In the genomic region with DNA sequence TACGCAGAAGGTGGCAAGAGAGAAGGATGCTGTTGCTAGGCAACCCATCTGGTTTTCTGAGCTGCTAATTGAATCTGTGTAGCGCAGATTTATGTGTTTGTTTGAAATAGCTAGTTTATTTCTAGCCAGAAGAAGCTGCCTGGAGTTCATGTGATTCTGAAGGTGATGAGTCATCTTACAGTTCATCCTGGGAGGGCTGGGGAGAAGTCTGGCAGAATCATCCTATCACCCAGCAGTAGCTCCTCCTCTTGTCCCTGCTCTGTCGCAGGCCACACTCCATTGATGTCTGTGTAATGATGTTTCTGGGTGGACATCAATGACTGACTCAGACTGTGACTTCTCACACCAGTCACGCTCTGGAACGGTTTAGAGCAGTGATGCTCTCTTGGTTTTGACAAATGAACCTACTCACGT, we compare ENCODE assay signal across 9 cellular contexts. TPM values are rescaled to one million over a fixed set of nuclear protein-coding genes. Genes with fewer than 3 reads are reported as not detected.
DNase-seq lines count a peak whose midpoint lies in the region; ATAC-seq, FAIRE-seq and TF ChIP-seq lines count a peak whose summit lies in the region.
"Had no signal": no experiment of that assay in that cellular context is flagged by ENCODE, and none has a peak within 500 bp of the region (broad histone marks: within the 10 kb centered on the region; RNA-seq: fewer than 3 reads in every experiment).

No MANE protein-coding gene starts in this region.

- no peak overlapping the region for H3K4me3 Mint-ChIP-seq in activated T-cell treated with anti-CD3 and anti-CD28 coated beads, Interleukin-2, amount 50 U/mL, for 72 hours

- no peaks in the 10 kb centered on the region for H3K36me3 Mint-ChIP-seq in activated T-cell treated with anti-CD3 and anti-CD28 coated beads, Interleukin-2, amount 50 U/mL, for 72 hours (ENCODE audit: insufficient read depth in 2 of 2)

- peak; percentile 60 for FAIRE-seq in bronchial epithelial cell (lab: Jason Lieb, UNC)
- FAIRE-seq: pancreas had no signal

- peaks cover 11% of the 10 kb centered on the region for H3K4me1 Mint-ChIP-seq in activated T-cell treated with anti-CD3 and anti-CD28 coated beads, Interleukin-2, amount 50 U/mL, for 72 hours (ENCODE audit: low read depth)

- no peak overlapping the region for H3K4me3 ChIP-seq in bronchial epithelial cell (ENCODE audit: low read depth, low read length)
- H3K4me3 ChIP-seq: pancreas had no signal

- TF ChIP-seq CTCF in bronchial epithelial cell (IDR thresholded peaks at IDR 0.05; ENCODE audit: insufficient read depth, low read length, severe bottlenecking), result no peak

- in situ Hi-C loops in Caki2 (cut with HindIII; ENCODE audit: low pct_unique_long_range_greater_than_20kb, low sequenced_read_pairs), result loop anchor here (10.0 kb wide), 1 partner anchor 65 kb away; no protein-coding TSS in a partner anchor

- H3K27me3 ChIP-seq in bronchial epithelial cell (ENCODE audit: control insufficient read depth, insufficient read depth, low read length), result no peaks in the 10 kb centered on the region

- H3K27ac Mint-ChIP-seq in activated T-cell treated with anti-CD3 and anti-CD28 coated beads, Interleukin-2, amount 50 U/mL, for 72 hours, result no peak overlapping the region

- H3K9me3 Mint-ChIP-seq in activated T-cell treated with anti-CD3 and anti-CD28 coated beads, Interleukin-2, amount 50 U/mL, for 72 hours, result no peaks in the 10 kb centered on the region

- H3K36me3 ChIP-seq in bronchial epithelial cell (ENCODE audit: control insufficient read depth, insufficient read depth, low read length), result no peaks in the 10 kb centered on the region
- H3K36me3 ChIP-seq: pancreas had no signal

- ATAC-seq in GM21423 (IDR thresholded peaks at IDR 0.05; ENCODE audit: unreplicated experiment), result no peak
- no peak for ATAC-seq in activated T-cell treated with anti-CD3 and anti-CD28 coated beads, Interleukin-2, amount 50 U/mL, for 72 hours (replicated peaks in 1 of 2)

- peaks cover 14% of the 10 kb centered on the region for H3K27me3 Mint-ChIP-seq in activated T-cell treated with anti-CD3 and anti-CD28 coated beads, Interleukin-2, amount 50 U/mL, for 72 hours (ENCODE audit: low read depth)

- peak; percentile 98 for DNase-seq in Caki2 (ENCODE audit: low read depth)
- peak in 2 of 3 experiments; percentile 77 to 89 for DNase-seq in NCI-H1417 (lab: John Stamatoyannopoulos, UW)
- peak; percentile 47 for DNase-seq in bronchial epithelial cell (ENCODE audit: low read depth)
- DNase-seq in myocyte (ENCODE audit: low read depth), result peak; percentile 54
- no peak for DNase-seq in GDM1 (lab: John Stamatoyannopoulos, UW)
- no peak for DNase-seq in central memory CD4-positive, alpha-beta T cell
- no peak for DNase-seq in activated T-cell treated with anti-CD3 and anti-CD28 coated beads, Interleukin-2, amount 50 U/mL, for 72 hours

RNA-seq across cellular contexts. Expression of a gene that starts 4.8 kb away (rescaled TPM):
- total RNA-seq in Caki2 (2014; rRNA removed; shearing (Covaris generic); ENCODE audit: low replicate concordance), result 136 and 145 TPM in 2 replicates
- 47.4 and 49.5 TPM in 2 replicates for total RNA-seq in bronchial epithelial cell
- total RNA-seq in myocyte, result 58.1 and 62.0 TPM in 2 replicates
- 73.3 TPM for polyA plus RNA-seq in myocyte (2012)
- 100 to 1,000 TPM in 1 of 2 donors, 10 to 100 TPM in 1; 96.1 to 103 TPM for total RNA-seq in activated T-cell treated with anti-CD3 and anti-CD28 coated beads, Interleukin-2, amount 50 U/mL, for 72 hours

RNA-seq across cellular contexts. Expression of a gene that starts 5.6 kb away (rescaled TPM):
- total RNA-seq in Caki2 (2014; rRNA removed; shearing (Covaris generic); ENCODE audit: low replicate concordance), result not detected in 2 replicates
- total RNA-seq in bronchial epithelial cell, result 0.64 TPM in 1 of 2 replicates, not detected in the other
- total RNA-seq in myocyte, result not detected in 2 replicates
- not detected for polyA plus RNA-seq in myocyte (2012)
- total RNA-seq in activated T-cell treated with anti-CD3 and anti-CD28 coated beads, Interleukin-2, amount 50 U/mL, for 72 hours, result not detected

RNA-seq across cellular contexts. Expression of a gene that starts 57.8 kb away (rescaled TPM):
- total RNA-seq in Caki2 (2014; rRNA removed; shearing (Covaris generic); ENCODE audit: low replicate concordance), result 258 and 298 TPM in 2 replicates
- total RNA-seq in bronchial epithelial cell (107 and 165 TPM in 2 replicates), myocyte (93.0 and 100 TPM in 2 replicates)
- polyA plus RNA-seq in myocyte (2012), result 75.8 TPM
- total RNA-seq in activated T-cell treated with anti-CD3 and anti-CD28 coated beads, Interleukin-2, amount 50 U/mL, for 72 hours, result 100 to 1,000 TPM; 106 to 107 TPM

Comparison
In these comparisons a context has a peak if more than half of its experiments do, and no peak if none do; other contexts are left out.
1. DNase-seq: peak in Caki2 (single experiment), NCI-H1417 (2 of 3), bronchial epithelial cell (single experiment) and myocyte (single experiment); none in GDM1 (single experiment), central memory CD4-positive, alpha-beta T cell (single experiment) and activated T-cell treated with anti-CD3 and anti-CD28 coated beads, Interleukin-2, amount 50 U/mL, for 72 hours (0 of 2).